ENCODE assay signal across 8 cellular contexts in the genomic region with DNA sequence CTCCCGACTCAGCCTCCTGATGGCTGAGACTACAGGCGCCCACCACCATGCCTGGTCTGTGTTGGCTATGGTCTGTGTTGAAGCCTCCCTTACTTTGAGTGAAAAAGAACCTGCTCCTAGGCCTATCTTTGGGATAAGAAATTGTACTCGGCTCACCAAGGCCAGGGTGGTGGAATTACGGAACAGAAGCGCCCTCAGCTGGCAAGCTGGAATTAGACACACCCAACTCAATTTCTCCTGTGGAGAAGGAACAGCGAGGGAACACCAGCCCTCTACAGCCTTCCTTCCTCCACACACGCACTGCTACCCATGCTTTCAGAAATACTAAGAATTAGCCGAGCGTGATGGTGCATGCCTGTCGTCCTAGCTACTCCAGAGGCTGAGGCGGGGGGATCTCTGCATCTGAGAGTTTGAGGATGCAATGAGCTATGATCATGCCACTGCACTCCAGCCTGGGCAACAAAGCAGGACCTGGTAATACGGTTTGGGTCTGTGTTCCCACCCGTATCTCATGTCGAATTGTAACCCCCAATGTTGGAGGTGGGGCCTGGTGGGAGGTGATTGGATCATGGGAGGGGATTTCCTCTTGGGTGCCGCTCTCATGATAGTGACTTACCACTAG. TPM values are rescaled to one million over a fixed set of nuclear protein-coding genes. Genes with fewer than 3 reads are reported as not detected.
DNase-seq lines count a peak whose midpoint lies in the region; ATAC-seq and TF ChIP-seq lines count a peak whose summit lies in the region.

No MANE protein-coding gene starts in this region.

- peak; percentile 2 for DNase-seq in NCI-H1694 treated with DMSO at 0.1 percent for 48 hours (lab: John Stamatoyannopoulos, UW)
- no peak for DNase-seq in NCI-H1694 (lab: John Stamatoyannopoulos, UW)
- DNase-seq in Kasumi-1 (lab: John Stamatoyannopoulos, UW): peak; percentile 38 to 39
- peak; percentile 76 for DNase-seq in islet precursor cell
- DNase-seq in esophagus squamous epithelium (lab: John Stamatoyannopoulos, UW): no peak
- DNase-seq in cardiac septum (ENCODE audit: low spot score): no peak

- intact Hi-C loops in esophagus squamous epithelium (cut with DNase I) (no loop called here), cardiac septum (cut with DNase I) (loop anchor here (2.0 kb wide), 1 partner anchor 457 kb away; no protein-coding TSS in a partner anchor)

- peaks cover 0 to 79% (median 0%) of the 10 kb centered on the region in 4 donors for H3K27me3 ChIP-seq in esophagus squamous epithelium

- TF ChIP-seq CTCF in VCaP (conservative IDR thresholded peaks at IDR 0.05) (peak; percentile 45), esophagus squamous epithelium (IDR thresholded peaks at IDR 0.05) (peak in 2 of 6 experiments; percentile 14 to 47)

- no peak for TF ChIP-seq POLR2A in esophagus squamous epithelium (IDR thresholded peaks at IDR 0.05)

- no peak overlapping the region for H3K4me3 ChIP-seq in esophagus squamous epithelium

- H3K27ac ChIP-seq in VCaP (no peak overlapping the region), esophagus squamous epithelium (no peak overlapping the region)

- H3K4me1 ChIP-seq in esophagus squamous epithelium: no peaks in the 10 kb centered on the region

- 16 to 31% methylated on average over 14 to 15 of the region's 15 CpGs for WGBS in esophagus squamous epithelium, 2 donors

- no peak for ATAC-seq in GM21447 (IDR thresholded peaks at IDR 0.05; ENCODE audit: unreplicated experiment)

- H3K9me3 ChIP-seq in esophagus squamous epithelium: no peaks in the 10 kb centered on the region

- no peaks in the 10 kb centered on the region for H3K36me3 ChIP-seq in esophagus squamous epithelium

RNA-seq across cellular contexts. Expression of gene RBBP6, which starts 40.1 kb away (rescaled TPM):
- total RNA-seq in esophagus squamous epithelium: 10 to 100 TPM; 25.0 to 56.0 (median 53.0) TPM
- total RNA-seq in cardiac septum: 34.7 TPM

Comparison
In these comparisons a context has a peak if more than half of its experiments do, and no peak if none do; other contexts are left out.
1. DNase-seq: peak in NCI-H1694 treated with DMSO at 0.1 percent for 48 hours (single experiment), Kasumi-1 (2 of 2) and islet precursor cell (single experiment); none in NCI-H1694 (single experiment), esophagus squamous epithelium (single experiment) and cardiac septum (single experiment).